Comparison of ENCODE assay signal across 2 cellular contexts in genomic region chr2:50606860-50607259, GRCh38.
TF ChIP-seq lines count a peak whose summit lies in the region.

No MANE protein-coding gene starts in this region.

TF ChIP-seq in liver, 16 proteins besides CTCF, POLR2A, EP300 and RAD21:
- no peak for TF ChIP-seq REST (IDR thresholded peaks at IDR 0.05)
- no peak for TF ChIP-seq TAF1 (conservative IDR thresholded peaks at IDR 0.05)
- TF ChIP-seq RXRA (IDR thresholded peaks at IDR 0.05), result no peak
- no peak for TF ChIP-seq FOXA1 (IDR thresholded peaks at IDR 0.05)
- TF ChIP-seq NR2F2 (IDR thresholded peaks at IDR 0.05), result no peak
- no peak for TF ChIP-seq ZBTB33 (IDR thresholded peaks at IDR 0.05)
- TF ChIP-seq ATF3 (IDR thresholded peaks at IDR 0.05), result no peak
- no peak for TF ChIP-seq MAX (IDR thresholded peaks at IDR 0.05)
- TF ChIP-seq HNF4A (conservative IDR thresholded peaks at IDR 0.05), result no peak
- no peak for TF ChIP-seq SP1 (IDR thresholded peaks at IDR 0.05)
- TF ChIP-seq GABPA (IDR thresholded peaks at IDR 0.05 in 1 of 2, conservative IDR thresholded peaks at IDR 0.05 in 1 of 2), result no peak
- TF ChIP-seq EGR1 (IDR thresholded peaks at IDR 0.05; ENCODE audit: low read depth in 2 of 2), result no peak
- no peak for TF ChIP-seq JUND (IDR thresholded peaks at IDR 0.05)
- no peak for TF ChIP-seq HNF4G (IDR thresholded peaks at IDR 0.05)
- TF ChIP-seq FOXA2 (IDR thresholded peaks at IDR 0.05), result no peak
- no peak for TF ChIP-seq YY1 (IDR thresholded peaks at IDR 0.05)

TF ChIP-seq in HepG2, 621 proteins besides CTCF, POLR2A, EP300 and RAD21 (continued from another document):
- no peak for TF ChIP-seq POGK (CRISPR knock-in tag; conservative IDR thresholded peaks at IDR 0.05)
- TF ChIP-seq SP1 (IDR thresholded peaks at IDR 0.05), result no peak
- no peak for TF ChIP-seq SP1 (CRISPR knock-in tag; IDR thresholded peaks at IDR 0.05)
- TF ChIP-seq THAP11 (CRISPR knock-in tag; IDR thresholded peaks at IDR 0.05), result no peak
